8 cellular contexts compared by ENCODE assay signal in the genomic region with DNA sequence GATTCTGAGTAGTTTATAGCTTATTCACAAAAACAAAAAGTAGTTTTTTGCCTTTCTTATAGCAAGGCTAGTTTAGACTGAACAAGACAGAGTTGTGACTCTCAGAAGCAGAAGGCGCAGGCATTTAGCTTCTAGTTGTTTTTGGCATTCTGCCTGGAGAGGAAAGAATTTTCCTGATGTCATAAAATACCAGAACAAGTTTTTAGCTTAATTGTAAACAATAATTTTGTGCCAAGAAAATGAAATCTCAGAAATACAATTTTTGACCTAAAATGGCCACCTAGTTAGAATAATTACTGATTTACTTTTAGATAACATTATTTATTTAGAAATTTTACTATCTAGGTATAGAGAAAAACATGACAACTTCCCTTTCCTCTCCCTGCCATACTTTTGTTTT. TPM values are rescaled to one million over a fixed set of nuclear protein-coding genes. Genes with fewer than 3 reads are reported as not detected.
DNase-seq lines count a peak whose midpoint lies in the region; ATAC-seq and TF ChIP-seq lines count a peak whose summit lies in the region.

No MANE protein-coding gene starts in this region.

- H3K9me3 Mint-ChIP-seq in Calu3 (ENCODE audit: low read depth, unreplicated experiment) = no peaks in the 10 kb centered on the region
- no peaks in the 10 kb centered on the region for H3K9me3 Mint-ChIP-seq in WTC11
- H3K9me3 Mint-ChIP-seq in osteocyte (ENCODE audit: unreplicated experiment) = no peaks in the 10 kb centered on the region

- peak overlapping the region; percentile 69 for H3K27ac Mint-ChIP-seq in Calu3 (ENCODE audit: unreplicated experiment)
- no peak overlapping the region for H3K27ac Mint-ChIP-seq in WTC11
- peak overlapping the region; percentile 97 for H3K27ac Mint-ChIP-seq in osteocyte (ENCODE audit: unreplicated experiment)

- H3K79me2 ChIP-seq in KMS-11 (ENCODE audit: insufficient read depth, low read depth) = peaks cover 29% of the 10 kb centered on the region; the same call in 1 of the 2 replicates

- peak overlapping the region; percentile 75 for H3K4me2 ChIP-seq in KMS-11

- no TSS peak for BruUV-seq in Calu3 (replicated peaks; lab: Mats Ljungman, UMichigan)

- CTCF ChIA-PET in Calu3 (lab: Charles Lee) = interaction anchor here (0.9 to 1.5 kb wide), 4 partner anchors 12 to 109 kb away, joined by 3 to 5 read pairs (median 4); no protein-coding TSS in a partner anchor
- CTCF ChIA-PET in WTC11 (lab: Charles Lee) = interaction anchor here (1.5 to 2.1 kb wide), 2 partner anchors 108 to 109 kb away, joined by 5 to 14 read pairs; no protein-coding TSS in a partner anchor

- H3K36me3 Mint-ChIP-seq in Calu3 (ENCODE audit: insufficient read depth, unreplicated experiment) (peaks cover 14% of the 10 kb centered on the region), WTC11 (no peaks in the 10 kb centered on the region), osteocyte (ENCODE audit: unreplicated experiment) (peaks cover 2% of the 10 kb centered on the region)

- no peaks in the 10 kb centered on the region for H3K27me3 Mint-ChIP-seq in Calu3 (ENCODE audit: unreplicated experiment)
- no peaks in the 10 kb centered on the region for H3K27me3 Mint-ChIP-seq in WTC11 (ENCODE audit: low read depth)
- no peaks in the 10 kb centered on the region for H3K27me3 Mint-ChIP-seq in osteocyte (ENCODE audit: unreplicated experiment)

- no peaks in the 10 kb centered on the region for H3K27me3 ChIP-seq in KMS-11 (ENCODE audit: insufficient read depth, low read depth)

- H3K27ac ChIP-seq in KMS-11 = peak overlapping the region; percentile 96

- H3K4me3 Mint-ChIP-seq in Calu3 (ENCODE audit: low read depth, unreplicated experiment) = peak overlapping the region; percentile 75
- H3K4me3 Mint-ChIP-seq in WTC11 = peak overlapping the region; percentile 70
- H3K4me3 Mint-ChIP-seq in osteocyte (ENCODE audit: unreplicated experiment) = peak overlapping the region; percentile 93

- H3K4me1 Mint-ChIP-seq in Calu3 (ENCODE audit: low read depth, unreplicated experiment) (peaks cover 8% of the 10 kb centered on the region), WTC11 (peaks cover 40% of the 10 kb centered on the region), osteocyte (ENCODE audit: unreplicated experiment) (peaks cover 53% of the 10 kb centered on the region)

- ATAC-seq in WTC11 (no peak), GM19455 (IDR thresholded peaks at IDR 0.05; ENCODE audit: unreplicated experiment) (no peak)

- peak overlapping the region; percentile 85 for H3K9ac ChIP-seq in KMS-11

- H4K20me1 ChIP-seq in KMS-11 (ENCODE audit: insufficient read depth) = no peaks in the 10 kb centered on the region

- H2AFZ ChIP-seq in KMS-11 (ENCODE audit: low read depth) = no peak overlapping the region

- peak; percentile 32 for DNase-seq in Calu3
- no peak for DNase-seq in WTC11 (ENCODE audit: low spot score)
- peak; percentile 91 for DNase-seq in fibroblast of villous mesenchyme (ENCODE audit: low read depth)
- DNase-seq in osteocyte (ENCODE audit: extremely low spot score, unreplicated experiment) = no peak
- no peak for DNase-seq in activated CD4-positive, CD25-positive, alpha-beta regulatory T cell treated with anti-CD3 and anti-CD28 coated beads, Interleukin-2, amount 50 U/mL, for 72 hours
- no peak for DNase-seq in activated CD8-positive, alpha-beta memory T cell treated with anti-CD3 and anti-CD28 coated beads for 24 hours

- H3K4me3 ChIP-seq in KMS-11 (IDR thresholded peaks at IDR 0.05; ENCODE audit: insufficient read depth, low read depth, low read length) (no peak overlapping the region), fibroblast of villous mesenchyme (ENCODE audit: low read depth, low read length) (peak overlapping the region; percentile 85)

- POLR2A ChIA-PET in WTC11 (lab: Charles Lee) = interaction anchor here (0.6 kb wide), 1 partner anchor 20 kb away, joined by 3 read pairs; no protein-coding TSS in a partner anchor

- no peaks in the 10 kb centered on the region for H3K36me3 ChIP-seq in KMS-11 (ENCODE audit: insufficient read depth)

- intact Hi-C loops in Calu3 (cut with micrococcal nuclease; ENCODE audit: unreplicated experiment) = loop anchor here (1.0 kb wide), 1 partner anchor 109 kb away; no protein-coding TSS in a partner anchor

- TF ChIP-seq CTCF in Calu3 (IDR thresholded peaks at IDR 0.05; ENCODE audit: unreplicated experiment) (no peak), KMS-11 (conservative IDR thresholded peaks at IDR 0.05; ENCODE audit: low read depth, low read length) (no peak), WTC11 (IDR thresholded peaks at IDR 0.05) (no peak), fibroblast of villous mesenchyme (IDR thresholded peaks at IDR 0.05; ENCODE audit: insufficient read depth, low read depth, low read length) (no peak), osteocyte (IDR thresholded peaks at IDR 0.05) (no peak)

- peaks cover 41% of the 10 kb centered on the region for H3K4me1 ChIP-seq in KMS-11 (ENCODE audit: low read depth, poor library complexity, severe bottlenecking)

TF ChIP-seq in WTC11, 78 proteins besides CTCF, POLR2A, EP300 and RAD21 (continues in another document):
- TF ChIP-seq KAT7 (CRISPR knock-in tag; IDR thresholded peaks at IDR 0.05; ENCODE audit: borderline replicate concordance) (no peak), TEAD1 (CRISPR knock-in tag; IDR thresholded peaks at IDR 0.05) (no peak), ZNF416 (CRISPR knock-in tag; IDR thresholded peaks at IDR 0.05) (no peak), MYBL2 (CRISPR knock-in tag; IDR thresholded peaks at IDR 0.05) (no peak), SMAD4 (CRISPR knock-in tag; IDR thresholded peaks at IDR 0.05) (no peak), NR1H2 (CRISPR knock-in tag; IDR thresholded peaks at IDR 0.05) (no peak), OVOL2 (CRISPR knock-in tag; IDR thresholded peaks at IDR 0.05; ENCODE audit: borderline replicate concordance) (no peak), SOX15 (CRISPR knock-in tag; IDR thresholded peaks at IDR 0.05) (no peak), ATF1 (CRISPR knock-in tag; IDR thresholded peaks at IDR 0.05) (no peak), HMGA2 (CRISPR knock-in tag; IDR thresholded peaks at IDR 0.05) (no peak)
- TF ChIP-seq, protein P1, sequence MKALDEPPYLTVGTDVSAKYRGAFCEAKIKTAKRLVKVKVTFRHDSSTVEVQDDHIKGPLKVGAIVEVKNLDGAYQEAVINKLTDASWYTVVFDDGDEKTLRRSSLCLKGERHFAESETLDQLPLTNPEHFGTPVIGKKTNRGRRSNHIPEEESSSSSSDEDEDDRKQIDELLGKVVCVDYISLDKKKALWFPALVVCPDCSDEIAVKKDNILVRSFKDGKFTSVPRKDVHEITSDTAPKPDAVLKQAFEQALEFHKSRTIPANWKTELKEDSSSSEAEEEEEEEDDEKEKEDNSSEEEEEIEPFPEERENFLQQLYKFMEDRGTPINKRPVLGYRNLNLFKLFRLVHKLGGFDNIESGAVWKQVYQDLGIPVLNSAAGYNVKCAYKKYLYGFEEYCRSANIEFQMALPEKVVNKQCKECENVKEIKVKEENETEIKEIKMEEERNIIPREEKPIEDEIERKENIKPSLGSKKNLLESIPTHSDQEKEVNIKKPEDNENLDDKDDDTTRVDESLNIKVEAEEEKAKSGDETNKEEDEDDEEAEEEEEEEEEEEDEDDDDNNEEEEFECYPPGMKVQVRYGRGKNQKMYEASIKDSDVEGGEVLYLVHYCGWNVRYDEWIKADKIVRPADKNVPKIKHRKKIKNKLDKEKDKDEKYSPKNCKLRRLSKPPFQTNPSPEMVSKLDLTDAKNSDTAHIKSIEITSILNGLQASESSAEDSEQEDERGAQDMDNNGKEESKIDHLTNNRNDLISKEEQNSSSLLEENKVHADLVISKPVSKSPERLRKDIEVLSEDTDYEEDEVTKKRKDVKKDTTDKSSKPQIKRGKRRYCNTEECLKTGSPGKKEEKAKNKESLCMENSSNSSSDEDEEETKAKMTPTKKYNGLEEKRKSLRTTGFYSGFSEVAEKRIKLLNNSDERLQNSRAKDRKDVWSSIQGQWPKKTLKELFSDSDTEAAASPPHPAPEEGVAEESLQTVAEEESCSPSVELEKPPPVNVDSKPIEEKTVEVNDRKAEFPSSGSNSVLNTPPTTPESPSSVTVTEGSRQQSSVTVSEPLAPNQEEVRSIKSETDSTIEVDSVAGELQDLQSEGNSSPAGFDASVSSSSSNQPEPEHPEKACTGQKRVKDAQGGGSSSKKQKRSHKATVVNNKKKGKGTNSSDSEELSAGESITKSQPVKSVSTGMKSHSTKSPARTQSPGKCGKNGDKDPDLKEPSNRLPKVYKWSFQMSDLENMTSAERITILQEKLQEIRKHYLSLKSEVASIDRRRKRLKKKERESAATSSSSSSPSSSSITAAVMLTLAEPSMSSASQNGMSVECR (CRISPR knock-in tag; IDR thresholded peaks at IDR 0.05; ENCODE audit: borderline replicate concordance) = no peak
- TF ChIP-seq, protein P2, sequence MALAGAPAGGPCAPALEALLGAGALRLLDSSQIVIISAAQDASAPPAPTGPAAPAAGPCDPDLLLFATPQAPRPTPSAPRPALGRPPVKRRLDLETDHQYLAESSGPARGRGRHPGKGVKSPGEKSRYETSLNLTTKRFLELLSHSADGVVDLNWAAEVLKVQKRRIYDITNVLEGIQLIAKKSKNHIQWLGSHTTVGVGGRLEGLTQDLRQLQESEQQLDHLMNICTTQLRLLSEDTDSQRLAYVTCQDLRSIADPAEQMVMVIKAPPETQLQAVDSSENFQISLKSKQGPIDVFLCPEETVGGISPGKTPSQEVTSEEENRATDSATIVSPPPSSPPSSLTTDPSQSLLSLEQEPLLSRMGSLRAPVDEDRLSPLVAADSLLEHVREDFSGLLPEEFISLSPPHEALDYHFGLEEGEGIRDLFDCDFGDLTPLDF (CRISPR knock-in tag; IDR thresholded peaks at IDR 0.05) = no peak

RNA-seq across cellular contexts. Expression of gene DNAJB4, which starts 1.0 kb away (rescaled TPM):
- 15.0 and 23.0 TPM in 2 replicates for total RNA-seq in Calu3 (2022)
- total RNA-seq in WTC11 (2021) = 23.4 to 26.5 TPM (median 26.0 TPM) in 3 replicates
- 35.4 and 57.0 TPM in 2 replicates for total RNA-seq in fibroblast of villous mesenchyme
- 89.2 and 95.8 TPM in 2 replicates for total RNA-seq in osteocyte

RNA-seq across cellular contexts. Expression of gene FUBP1, which starts 26.9 kb away (rescaled TPM):
- 165 and 188 TPM in 2 replicates for total RNA-seq in Calu3 (2022)
- 175 to 208 TPM (median 176 TPM) in 3 replicates for total RNA-seq in WTC11 (2021)
- 87.0 and 125 TPM in 2 replicates for total RNA-seq in fibroblast of villous mesenchyme
- total RNA-seq in osteocyte = 123 and 126 TPM in 2 replicates

RNA-seq across cellular contexts. Expression of gene GIPC2, which starts 40.0 kb away (rescaled TPM):
- total RNA-seq in Calu3 (2022) (2.1 and 2.8 TPM in 2 replicates), WTC11 (2021) (0.83 to 1.6 TPM (median 1.1 TPM) in 3 replicates), fibroblast of villous mesenchyme (0.32 and 0.43 TPM in 2 replicates), osteocyte (0.08 TPM in 2 replicates)

Comparison
In these comparisons a context has a peak if more than half of its experiments do, and no peak if none do; other contexts are left out.
1. DNase-seq: peak in Calu3 (single experiment) and fibroblast of villous mesenchyme (single experiment); none in WTC11 (single experiment), osteocyte (single experiment), activated CD4-positive, CD25-positive, alpha-beta regulatory T cell treated with anti-CD3 and anti-CD28 coated beads, Interleukin-2, amount 50 U/mL, for 72 hours (single experiment) and activated CD8-positive, alpha-beta memory T cell treated with anti-CD3 and anti-CD28 coated beads for 24 hours (single experiment).
2. Peak in every context shown above with its lines, with median percentiles within 50 percentile points of each other: H3K4me3 Mint-ChIP-seq.